In genomic region chr11:67496113-67496512, GRCh38 we compare ENCODE assay signal across 2 cellular contexts.
TF ChIP-seq lines count a peak whose summit lies in the region.

No MANE protein-coding gene starts in this region.

TF ChIP-seq in GM12891, 5 proteins besides CTCF, POLR2A, EP300 and RAD21:
- TF ChIP-seq POU2F2 (IDR thresholded peaks at IDR 0.05; ENCODE audit: low read depth, low read length) (no peak), POLR2AphosphoS5 (IDR thresholded peaks at IDR 0.05; ENCODE audit: low read depth, low read length) (no peak), TAF1 (IDR thresholded peaks at IDR 0.05; ENCODE audit: low read depth, low read length) (no peak), SPI1 (IDR thresholded peaks at IDR 0.05; ENCODE audit: low read depth, low read length) (no peak), PAX5 (IDR thresholded peaks at IDR 0.05; ENCODE audit: insufficient read depth, low read length, severe bottlenecking) (no peak)
TF ChIP-seq in GM12891: peak in this region for 0.

TF ChIP-seq in GM12878, 131 proteins besides CTCF, POLR2A, EP300 and RAD21:
- TF ChIP-seq STAT3 (IDR thresholded peaks at IDR 0.05; ENCODE audit: low read depth, low read length) (no peak), ZNF24 (IDR thresholded peaks at IDR 0.05) (no peak), ZNF274 (IDR thresholded peaks at IDR 0.05; ENCODE audit: insufficient read depth, insufficient read length) (no peak), EED (IDR thresholded peaks at IDR 0.05; ENCODE audit: low read depth) (no peak), ZNF384 (IDR thresholded peaks at IDR 0.05; ENCODE audit: borderline replicate concordance, low read depth, low read length) (no peak), SMAD5 (IDR thresholded peaks at IDR 0.05; ENCODE audit: low read depth) (no peak)
- TF ChIP-seq, protein P1, sequence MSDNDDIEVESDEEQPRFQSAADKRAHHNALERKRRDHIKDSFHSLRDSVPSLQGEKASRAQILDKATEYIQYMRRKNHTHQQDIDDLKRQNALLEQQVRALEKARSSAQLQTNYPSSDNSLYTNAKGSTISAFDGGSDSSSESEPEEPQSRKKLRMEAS (IDR thresholded peaks at IDR 0.05; ENCODE audit: low read depth, low read length): no peak
